13 cellular contexts compared by ENCODE assay signal in the genomic region with DNA sequence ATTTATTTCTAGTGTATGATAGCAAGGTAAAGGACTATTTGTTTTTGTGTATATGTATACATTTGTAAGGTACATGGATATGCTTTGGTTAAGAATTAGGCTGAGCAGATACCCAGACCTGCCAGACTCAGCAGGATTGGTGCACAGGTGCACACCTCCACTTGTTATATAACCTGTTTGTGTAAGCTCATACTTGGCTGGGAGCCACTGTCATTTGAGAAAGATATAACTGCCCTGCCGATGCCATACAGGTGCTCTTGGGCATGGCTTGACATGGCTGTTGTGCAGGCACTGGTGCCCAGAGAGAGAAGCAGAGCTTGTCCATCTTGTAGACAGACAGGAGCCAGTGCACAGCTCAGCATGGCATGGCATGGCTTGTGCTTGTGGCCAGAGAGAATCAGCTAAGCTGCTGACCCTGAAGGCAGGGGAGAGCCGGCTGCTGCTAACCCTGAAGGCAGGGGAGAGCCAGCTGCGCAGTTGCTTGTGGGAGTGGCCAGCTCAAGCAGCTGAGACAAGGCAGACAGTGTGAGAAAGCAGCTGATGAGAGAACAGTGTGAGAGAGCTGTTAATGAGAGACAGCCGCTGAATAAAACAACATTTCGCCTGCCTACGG.
A peak's percentile ranks its signal among the peaks of the same experiment; 100 is the strongest.
DNase-seq lines count a peak whose midpoint lies in the region; ATAC-seq and TF ChIP-seq lines count a peak whose summit lies in the region.
"Had no signal": no experiment of that assay in that cellular context is flagged by ENCODE, and none has a peak within 500 bp of the region (broad histone marks: within the 10 kb centered on the region; RNA-seq: fewer than 3 reads in every experiment).

No MANE protein-coding gene starts in this region.

- H3K9me3 Mint-ChIP-seq in GM23338 = no peaks in the 10 kb centered on the region; the same call in 1 of the 3 replicates

- H3F3A ChIP-seq in GM23338 (replicated peaks; ENCODE audit: low read depth) = no peaks in the 10 kb centered on the region

- DNase-seq in NCI-H2029 treated with DMSO at 0.1 percent for 48 hours (lab: John Stamatoyannopoulos, UW) (peak; percentile 75), SK-N-DZ (ENCODE audit: low spot score) (peak; percentile 65), pons (ENCODE audit: low spot score) (peak; percentile 52), GDM1 (lab: John Stamatoyannopoulos, UW) (no peak), CD1c-positive myeloid dendritic cell (ENCODE audit: extremely low spot score) (no peak), GM23338 (ENCODE audit: low spot score) (no peak), T-helper 9 cell (no peak)
- DNase-seq: activated CD8-positive, alpha-beta memory T cell treated with anti-CD3 and anti-CD28 coated beads, Interleukin-2, amount 50 U/mL, for 4 hours; effector memory CD4-positive, alpha-beta T cell; stimulated activated CD4-positive, alpha-beta T cell treated with anti-CD3 and anti-CD28 coated beads, Interleukin-4, amount 100 ng/mL, for 4 hours had no signal

- no peaks in the 10 kb centered on the region for H3K36me3 ChIP-seq in GM23338 (ENCODE audit: insufficient read depth)

- peaks cover 14% of the 10 kb centered on the region for H3K4me1 Mint-ChIP-seq in GM23338

- no peaks in the 10 kb centered on the region for H3K27me3 ChIP-seq in GM23338 (ENCODE audit: insufficient read depth)

- no peak overlapping the region for H3K27ac Mint-ChIP-seq in GM23338

- TF ChIP-seq CTCF in GM23338 (conservative IDR thresholded peaks at IDR 0.05; ENCODE audit: low read depth in 2 of 2) = no peak

- H3K4me1 ChIP-seq in GM23338 (ENCODE audit: insufficient read depth) = peaks cover 10% of the 10 kb centered on the region; the same call in 1 of the 2 replicates

- no peaks in the 10 kb centered on the region for H3K79me2 ChIP-seq in GM23338 (replicated peaks; ENCODE audit: insufficient read depth)

- H3K4me3 Mint-ChIP-seq in GM23338 = no peak overlapping the region

- ATAC-seq in GM18511 (IDR thresholded peaks at IDR 0.05; ENCODE audit: unreplicated experiment) (peak; percentile 66), GM23338 (no peak)

- H2AFZ ChIP-seq in GM23338 = no peak overlapping the region

- H3K36me3 Mint-ChIP-seq in GM23338 (ENCODE audit: low read depth) = no peaks in the 10 kb centered on the region; the same call in 2 of the 3 replicates

- no peak overlapping the region for H3K4me3 ChIP-seq in GM23338
- H3K4me3 ChIP-seq: lung had no signal

- no peak overlapping the region for H3K4me2 ChIP-seq in GM23338
- H3K4me2 ChIP-seq: KMS-11 had no signal

- peaks cover 2% of the 10 kb centered on the region for H3K27me3 Mint-ChIP-seq in GM23338 (ENCODE audit: insufficient read depth, low read depth, poor library complexity)

- peaks cover 7% of the 10 kb centered on the region; the same call in 1 of the 2 replicates for H3K9me2 ChIP-seq in GM23338 (ENCODE audit: insufficient read depth)

- H3K27ac ChIP-seq in GM23338 (ENCODE audit: low read depth) = no peak overlapping the region
- H3K27ac ChIP-seq: KMS-11 had no signal

- H4K20me1 ChIP-seq in GM23338 (replicated peaks; ENCODE audit: insufficient read depth) = no peaks in the 10 kb centered on the region

TF ChIP-seq in GM23338, 12 proteins besides CTCF, POLR2A, EP300 and RAD21:
- TF ChIP-seq JUNB (IDR thresholded peaks at IDR 0.05; ENCODE audit: unreplicated experiment) (no peak), ZNF331 (CRISPR knock-in tag; IDR thresholded peaks at IDR 0.05; ENCODE audit: low read depth) (no peak), STAT1 (IDR thresholded peaks at IDR 0.05; ENCODE audit: unreplicated experiment) (no peak), EZH2 (IDR thresholded peaks at IDR 0.05; ENCODE audit: low read depth, unreplicated experiment) (no peak), POLR2AphosphoS5 (IDR thresholded peaks at IDR 0.05; ENCODE audit: low read depth) (no peak), CREB1 (CRISPR knock-in tag; IDR thresholded peaks at IDR 0.05; ENCODE audit: low read depth) (no peak), ZNF114 (CRISPR knock-in tag; IDR thresholded peaks at IDR 0.05) (no peak)
- TF ChIP-seq, protein P1, sequence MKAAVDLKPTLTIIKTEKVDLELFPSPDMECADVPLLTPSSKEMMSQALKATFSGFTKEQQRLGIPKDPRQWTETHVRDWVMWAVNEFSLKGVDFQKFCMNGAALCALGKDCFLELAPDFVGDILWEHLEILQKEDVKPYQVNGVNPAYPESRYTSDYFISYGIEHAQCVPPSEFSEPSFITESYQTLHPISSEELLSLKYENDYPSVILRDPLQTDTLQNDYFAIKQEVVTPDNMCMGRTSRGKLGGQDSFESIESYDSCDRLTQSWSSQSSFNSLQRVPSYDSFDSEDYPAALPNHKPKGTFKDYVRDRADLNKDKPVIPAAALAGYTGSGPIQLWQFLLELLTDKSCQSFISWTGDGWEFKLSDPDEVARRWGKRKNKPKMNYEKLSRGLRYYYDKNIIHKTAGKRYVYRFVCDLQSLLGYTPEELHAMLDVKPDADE (IDR thresholded peaks at IDR 0.05) = no peak
- TF ChIP-seq, protein P2, sequence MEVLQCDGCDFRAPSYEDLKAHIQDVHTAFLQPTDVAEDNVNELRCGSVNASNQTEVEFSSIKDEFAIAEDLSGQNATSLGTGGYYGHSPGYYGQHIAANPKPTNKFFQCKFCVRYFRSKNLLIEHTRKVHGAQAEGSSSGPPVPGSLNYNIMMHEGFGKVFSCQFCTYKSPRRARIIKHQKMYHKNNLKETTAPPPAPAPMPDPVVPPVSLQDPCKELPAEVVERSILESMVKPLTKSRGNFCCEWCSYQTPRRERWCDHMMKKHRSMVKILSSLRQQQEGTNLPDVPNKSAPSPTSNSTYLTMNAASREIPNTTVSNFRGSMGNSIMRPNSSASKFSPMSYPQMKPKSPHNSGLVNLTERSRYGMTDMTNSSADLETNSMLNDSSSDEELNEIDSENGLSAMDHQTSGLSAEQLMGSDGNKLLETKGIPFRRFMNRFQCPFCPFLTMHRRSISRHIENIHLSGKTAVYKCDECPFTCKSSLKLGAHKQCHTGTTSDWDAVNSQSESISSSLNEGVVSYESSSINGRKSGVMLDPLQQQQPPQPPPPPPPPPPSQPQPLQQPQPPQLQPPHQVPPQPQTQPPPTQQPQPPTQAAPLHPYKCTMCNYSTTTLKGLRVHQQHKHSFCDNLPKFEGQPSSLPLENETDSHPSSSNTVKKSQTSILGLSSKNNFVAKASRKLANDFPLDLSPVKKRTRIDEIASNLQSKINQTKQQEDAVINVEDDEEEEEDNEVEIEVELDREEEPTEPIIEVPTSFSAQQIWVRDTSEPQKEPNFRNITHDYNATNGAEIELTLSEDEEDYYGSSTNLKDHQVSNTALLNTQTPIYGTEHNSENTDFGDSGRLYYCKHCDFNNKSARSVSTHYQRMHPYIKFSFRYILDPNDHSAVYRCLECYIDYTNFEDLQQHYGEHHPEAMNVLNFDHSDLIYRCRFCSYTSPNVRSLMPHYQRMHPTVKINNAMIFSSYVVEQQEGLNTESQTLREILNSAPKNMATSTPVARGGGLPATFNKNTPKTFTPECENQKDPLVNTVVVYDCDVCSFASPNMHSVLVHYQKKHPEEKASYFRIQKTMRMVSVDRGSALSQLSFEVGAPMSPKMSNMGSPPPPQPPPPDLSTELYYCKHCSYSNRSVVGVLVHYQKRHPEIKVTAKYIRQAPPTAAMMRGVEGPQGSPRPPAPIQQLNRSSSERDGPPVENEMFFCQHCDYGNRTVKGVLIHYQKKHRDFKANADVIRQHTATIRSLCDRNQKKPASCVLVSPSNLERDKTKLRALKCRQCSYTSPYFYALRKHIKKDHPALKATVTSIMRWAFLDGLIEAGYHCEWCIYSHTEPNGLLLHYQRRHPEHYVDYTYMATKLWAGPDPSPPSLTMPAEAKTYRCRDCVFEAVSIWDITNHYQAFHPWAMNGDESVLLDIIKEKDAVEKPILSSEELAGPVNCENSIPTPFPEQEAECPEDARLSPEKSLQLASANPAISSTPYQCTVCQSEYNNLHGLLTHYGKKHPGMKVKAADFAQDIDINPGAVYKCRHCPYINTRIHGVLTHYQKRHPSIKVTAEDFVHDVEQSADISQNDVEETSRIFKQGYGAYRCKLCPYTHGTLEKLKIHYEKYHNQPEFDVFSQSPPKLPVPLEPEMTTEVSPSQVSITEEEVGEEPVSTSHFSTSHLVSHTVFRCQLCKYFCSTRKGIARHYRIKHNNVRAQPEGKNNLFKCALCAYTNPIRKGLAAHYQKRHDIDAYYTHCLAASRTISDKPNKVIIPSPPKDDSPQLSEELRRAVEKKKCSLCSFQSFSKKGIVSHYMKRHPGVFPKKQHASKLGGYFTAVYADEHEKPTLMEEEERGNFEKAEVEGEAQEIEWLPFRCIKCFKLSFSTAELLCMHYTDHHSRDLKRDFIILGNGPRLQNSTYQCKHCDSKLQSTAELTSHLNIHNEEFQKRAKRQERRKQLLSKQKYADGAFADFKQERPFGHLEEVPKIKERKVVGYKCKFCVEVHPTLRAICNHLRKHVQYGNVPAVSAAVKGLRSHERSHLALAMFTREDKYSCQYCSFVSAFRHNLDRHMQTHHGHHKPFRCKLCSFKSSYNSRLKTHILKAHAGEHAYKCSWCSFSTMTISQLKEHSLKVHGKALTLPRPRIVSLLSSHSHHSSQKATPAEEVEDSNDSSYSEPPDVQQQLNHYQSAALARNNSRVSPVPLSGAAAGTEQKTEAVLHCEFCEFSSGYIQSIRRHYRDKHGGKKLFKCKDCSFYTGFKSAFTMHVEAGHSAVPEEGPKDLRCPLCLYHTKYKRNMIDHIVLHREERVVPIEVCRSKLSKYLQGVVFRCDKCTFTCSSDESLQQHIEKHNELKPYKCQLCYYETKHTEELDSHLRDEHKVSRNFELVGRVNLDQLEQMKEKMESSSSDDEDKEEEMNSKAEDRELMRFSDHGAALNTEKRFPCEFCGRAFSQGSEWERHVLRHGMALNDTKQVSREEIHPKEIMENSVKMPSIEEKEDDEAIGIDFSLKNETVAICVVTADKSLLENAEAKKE (CRISPR knock-in tag; IDR thresholded peaks at IDR 0.05) = no peak

Comparison
In these comparisons a context has a peak if more than half of its experiments do, and no peak if none do; other contexts are left out.
1. DNase-seq: peak in NCI-H2029 treated with DMSO at 0.1 percent for 48 hours (single experiment), SK-N-DZ (single experiment) and pons (single experiment); none in GDM1 (single experiment), CD1c-positive myeloid dendritic cell (single experiment), GM23338 (single experiment) and T-helper 9 cell (single experiment).